14 cellular contexts compared by ENCODE assay signal in the genomic region with DNA sequence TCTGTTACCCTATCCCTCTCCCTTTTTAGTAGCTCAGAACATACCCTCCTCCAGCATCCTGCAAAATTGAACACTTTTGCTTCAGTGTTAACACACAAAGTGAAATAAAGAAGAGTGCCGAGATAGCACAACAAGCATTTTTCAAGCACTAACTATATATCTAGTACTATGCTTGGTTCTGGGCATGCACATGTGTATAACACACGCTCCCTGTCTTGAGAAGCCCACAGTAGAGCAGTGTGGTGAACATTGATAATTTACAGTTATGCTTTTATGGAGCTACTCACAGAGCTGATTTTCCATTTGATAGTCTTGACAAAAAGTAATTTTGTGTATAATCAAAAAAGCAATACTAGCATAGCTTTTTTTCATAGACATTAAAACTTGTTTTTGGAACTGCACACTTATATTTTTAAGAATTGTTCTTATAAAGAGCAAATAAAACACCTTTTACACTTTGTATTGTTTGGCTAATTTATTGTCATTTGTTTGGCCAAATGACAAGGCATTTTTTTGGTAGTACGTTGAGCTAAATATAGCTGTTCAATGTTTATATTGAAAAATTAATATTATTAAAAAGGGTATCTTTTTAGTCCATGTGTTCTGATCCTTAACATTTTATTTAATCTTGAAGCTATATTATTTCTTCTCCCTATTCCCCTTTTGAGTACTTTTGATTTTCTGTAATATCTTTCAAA. TPM values are rescaled to one million over a fixed set of nuclear protein-coding genes. Genes with fewer than 3 reads are reported as not detected.
A peak's percentile ranks its signal among the peaks of the same experiment; 100 is the strongest.
DNase-seq lines count a peak whose midpoint lies in the region; ATAC-seq and TF ChIP-seq lines count a peak whose summit lies in the region.
"Had no signal": no experiment of that assay in that cellular context is flagged by ENCODE, and none has a peak within 500 bp of the region (broad histone marks: within the 10 kb centered on the region; RNA-seq: fewer than 3 reads in every experiment).

No MANE protein-coding gene starts in this region.

- DNase-seq in CD8-positive, alpha-beta T cell: no peak
- DNase-seq in WTC11 (ENCODE audit: low spot score): no peak
- no peak for DNase-seq in immature natural killer cell
- DNase-seq in NOMO-1 treated with dmso at 0.1 percent for 144 hours (lab: John Stamatoyannopoulos, UW; ENCODE audit: unreplicated experiment): no peak
- no peak for DNase-seq in HCEC 1CT
- DNase-seq: COR-L47, left cardiac atrium, NCI-H2227 treated with DMSO at 0.1 percent for 48 hours, testis had no signal

- H3K9me3 ChIP-seq in CD8-positive, alpha-beta T cell (ENCODE audit: low read length): no peaks in the 10 kb centered on the region
- no peaks in the 10 kb centered on the region for H3K9me3 ChIP-seq in HEK293 (ENCODE audit: control insufficient read depth, insufficient read depth, low read depth, low read length)
- H3K9me3 ChIP-seq: breast epithelium, testis had no signal

- peak overlapping the region; percentile 85 for H3K27ac Mint-ChIP-seq in CD8-positive, alpha-beta T cell
- peak overlapping the region; percentile 73 for H3K27ac Mint-ChIP-seq in WTC11
- H3K27ac Mint-ChIP-seq in immature natural killer cell: peak overlapping the region; percentile 63 to 87 (median 84)

- intact Hi-C loops in CD8-positive, alpha-beta T cell (cut with DNase I, micrococcal nuclease): loop anchor here in 1 of 2 experiments (5.0 kb wide), 1 partner anchor 37 kb away; no protein-coding TSS in a partner anchor

- POLR2A ChIA-PET in CD8-positive, alpha-beta T cell (lab: Charles Lee): interaction anchor here (0.9 to 2.3 kb wide), 3 partner anchors 8 to 39 kb away, joined by 3 to 12 read pairs (median 4); partner anchors contain the start of gene LEMD3
- POLR2A ChIA-PET in HEK293 (lab: Yijun Ruan, JAX): interaction anchor here (0.6 kb wide), 1 partner anchor 593 kb away, joined by 3 read pairs; no protein-coding TSS in a partner anchor
- POLR2A ChIA-PET in WTC11 (lab: Charles Lee): no interaction called here

- no peak overlapping the region for H3K27ac ChIP-seq in CD8-positive, alpha-beta T cell (ENCODE audit: low read depth, low read length)
- no peak overlapping the region for H3K27ac ChIP-seq in HEK293 (ENCODE audit: extremely low read depth, low read depth, low read length)
- H3K27ac ChIP-seq: breast epithelium, HL-60, testis had no signal

- H3K4me3 ChIP-seq in CD8-positive, alpha-beta T cell (ENCODE audit: low read depth, low read length): no peak overlapping the region
- no peak overlapping the region for H3K4me3 ChIP-seq in HEK293 (ENCODE audit: low read depth, low read length)
- H3K4me3 ChIP-seq: breast epithelium, testis had no signal

- TF ChIP-seq CTCF in CD8-positive, alpha-beta T cell (IDR thresholded peaks at IDR 0.05): no peak
- TF ChIP-seq CTCF in HEK293 (tag by site-specific recombination; IDR thresholded peaks at IDR 0.05) (no peak), WTC11 (IDR thresholded peaks at IDR 0.05) (no peak)

- CTCF ChIA-PET in CD8-positive, alpha-beta T cell (lab: Charles Lee): interaction anchor here (0.9 to 1.5 kb wide), 3 partner anchors 17 to 23 kb away, joined by 4 to 5 read pairs (median 4); no protein-coding TSS in a partner anchor
- CTCF ChIA-PET in HEK293 (lab: Yijun Ruan, JAX): interaction anchor here (0.7 to 1.0 kb wide), 3 partner anchors 9 to 85 kb away, joined by 3 to 4 read pairs (median 3); no protein-coding TSS in a partner anchor
- CTCF ChIA-PET in WTC11 (lab: Charles Lee): interaction anchor here (0.5 to 1.8 kb wide), 2 partner anchors 391 to 407 kb away, joined by 4 to 6 read pairs; no protein-coding TSS in a partner anchor

- ATAC-seq in CD8-positive, alpha-beta T cell: no peak
- no peak for ATAC-seq in WTC11
- no peak for ATAC-seq in HG03097 (IDR thresholded peaks at IDR 0.05; ENCODE audit: low FRiP score, unreplicated experiment)
- ATAC-seq: left cardiac atrium, Panc1 had no signal

- no peaks in the 10 kb centered on the region for H3K27me3 Mint-ChIP-seq in CD8-positive, alpha-beta T cell (ENCODE audit: low read depth)
- no peaks in the 10 kb centered on the region for H3K27me3 Mint-ChIP-seq in WTC11 (ENCODE audit: low read depth)
- no peaks in the 10 kb centered on the region for H3K27me3 Mint-ChIP-seq in immature natural killer cell (ENCODE audit: low read depth in 3 of 3)

- no peaks in the 10 kb centered on the region for H3K36me3 ChIP-seq in CD8-positive, alpha-beta T cell (ENCODE audit: insufficient read depth, low read length)
- H3K36me3 ChIP-seq in HEK293 (ENCODE audit: control insufficient read depth in 2 of 2, insufficient read depth in 1 of 2, low read length in 2 of 2): peaks cover 4 to 7% of the 10 kb centered on the region in 2 experiments
- H3K36me3 ChIP-seq: breast epithelium had no signal

- H3K4me1 ChIP-seq in CD8-positive, alpha-beta T cell (ENCODE audit: insufficient read depth, low read length): peaks cover 32% of the 10 kb centered on the region
- H3K4me1 ChIP-seq in HEK293 (ENCODE audit: control insufficient read depth, insufficient read depth, low read length): peaks cover 14% of the 10 kb centered on the region
- H3K4me1 ChIP-seq: breast epithelium had no signal

- H3K4me3 Mint-ChIP-seq in CD8-positive, alpha-beta T cell: peak overlapping the region; percentile 62
- H3K4me3 Mint-ChIP-seq in WTC11: no peak overlapping the region
- peak overlapping the region; percentile 64 to 76 (median 67) for H3K4me3 Mint-ChIP-seq in immature natural killer cell

- peaks cover 58% of the 10 kb centered on the region for H3K4me1 Mint-ChIP-seq in CD8-positive, alpha-beta T cell (ENCODE audit: low read depth)
- H3K4me1 Mint-ChIP-seq in WTC11 (peaks cover 26% of the 10 kb centered on the region), immature natural killer cell (peaks cover 43 to 67% of the 10 kb centered on the region in 2 donors)

- H3K27me3 ChIP-seq in CD8-positive, alpha-beta T cell (ENCODE audit: insufficient read depth, low read length): no peaks in the 10 kb centered on the region
- H3K27me3 ChIP-seq: breast epithelium, testis had no signal

- H3K36me3 Mint-ChIP-seq in CD8-positive, alpha-beta T cell: peaks cover 18% of the 10 kb centered on the region
- H3K36me3 Mint-ChIP-seq in WTC11 (peaks cover 4% of the 10 kb centered on the region), immature natural killer cell (peaks cover 0 to 7% (median 0%) of the 10 kb centered on the region in 3 donors)

- H3K9me3 Mint-ChIP-seq in CD8-positive, alpha-beta T cell: no peaks in the 10 kb centered on the region
- no peaks in the 10 kb centered on the region for H3K9me3 Mint-ChIP-seq in WTC11
- no peaks in the 10 kb centered on the region for H3K9me3 Mint-ChIP-seq in immature natural killer cell

TF ChIP-seq in HEK293, 187 proteins besides CTCF, POLR2A, EP300 and RAD21 (continues in another document):
- TF ChIP-seq, protein P1, sequence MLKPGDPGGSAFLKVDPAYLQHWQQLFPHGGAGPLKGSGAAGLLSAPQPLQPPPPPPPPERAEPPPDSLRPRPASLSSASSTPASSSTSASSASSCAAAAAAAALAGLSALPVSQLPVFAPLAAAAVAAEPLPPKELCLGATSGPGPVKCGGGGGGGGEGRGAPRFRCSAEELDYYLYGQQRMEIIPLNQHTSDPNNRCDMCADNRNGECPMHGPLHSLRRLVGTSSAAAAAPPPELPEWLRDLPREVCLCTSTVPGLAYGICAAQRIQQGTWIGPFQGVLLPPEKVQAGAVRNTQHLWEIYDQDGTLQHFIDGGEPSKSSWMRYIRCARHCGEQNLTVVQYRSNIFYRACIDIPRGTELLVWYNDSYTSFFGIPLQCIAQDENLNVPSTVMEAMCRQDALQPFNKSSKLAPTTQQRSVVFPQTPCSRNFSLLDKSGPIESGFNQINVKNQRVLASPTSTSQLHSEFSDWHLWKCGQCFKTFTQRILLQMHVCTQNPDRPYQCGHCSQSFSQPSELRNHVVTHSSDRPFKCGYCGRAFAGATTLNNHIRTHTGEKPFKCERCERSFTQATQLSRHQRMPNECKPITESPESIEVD (tag by site-specific recombination; IDR thresholded peaks at IDR 0.05): peak; percentile 38; the same call in 1 of the 2 replicates
- TF ChIP-seq ZNF549 (tag by site-specific recombination; IDR thresholded peaks at IDR 0.05): no peak
- TF ChIP-seq ZNF558 (tag by site-specific recombination; IDR thresholded peaks at IDR 0.05): no peak

TF ChIP-seq in WTC11, 78 proteins besides CTCF, POLR2A, EP300 and RAD21 (continues in another document):
- TF ChIP-seq NR2C2 (CRISPR knock-in tag; IDR thresholded peaks at IDR 0.05): no peak
- no peak for TF ChIP-seq ELF4 (CRISPR knock-in tag; IDR thresholded peaks at IDR 0.05; ENCODE audit: low read depth)
- TF ChIP-seq FOXK1 (CRISPR knock-in tag; IDR thresholded peaks at IDR 0.05): no peak
- no peak for TF ChIP-seq NFE2L1 (CRISPR knock-in tag; IDR thresholded peaks at IDR 0.05)
- TF ChIP-seq PRRX2 (CRISPR knock-in tag; IDR thresholded peaks at IDR 0.05): no peak
- no peak for TF ChIP-seq MLX (CRISPR knock-in tag; IDR thresholded peaks at IDR 0.05)
- TF ChIP-seq NR1H2 (CRISPR knock-in tag; IDR thresholded peaks at IDR 0.05): no peak
- no peak for TF ChIP-seq ZNF396 (CRISPR knock-in tag; IDR thresholded peaks at IDR 0.05; ENCODE audit: borderline replicate concordance)

RNA-seq across cellular contexts. Expression of gene LEMD3, which starts 39.7 kb away (rescaled TPM):
- total RNA-seq in CD8-positive, alpha-beta T cell: 10 to 100 TPM; 75.2 to 77.9 TPM
- total RNA-seq in WTC11 (2021): 28.7 to 31.3 TPM (median 29.8 TPM) in 3 replicates
- polyA plus RNA-seq in immature natural killer cell: 10 to 100 TPM; 19.0 to 44.3 (median 26.8) TPM
